In the genomic region with DNA sequence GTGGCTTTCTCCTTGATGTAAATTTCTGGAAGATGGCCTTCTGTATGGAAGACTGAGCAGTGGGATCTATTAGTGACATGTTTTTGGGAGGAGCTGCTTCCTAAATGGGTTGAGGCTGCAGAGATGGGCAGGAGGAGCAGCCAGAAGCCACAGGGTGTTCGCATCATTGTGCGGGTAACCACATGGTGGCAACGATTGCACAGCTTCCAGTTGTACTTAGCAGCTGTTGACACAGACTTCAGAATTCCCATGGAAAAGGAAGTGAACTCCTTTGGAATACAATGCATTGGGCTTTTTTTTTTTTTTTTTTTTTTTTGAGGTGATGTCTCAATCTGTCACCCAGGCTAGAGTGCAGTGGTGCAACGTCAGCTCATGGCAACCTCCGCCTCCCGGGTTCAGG, we compare ENCODE assay signal across 8 cellular contexts.
A peak's percentile ranks its signal among the peaks of the same experiment; 100 is the strongest.
DNase-seq lines count a peak whose midpoint lies in the region; ATAC-seq, FAIRE-seq and TF ChIP-seq lines count a peak whose summit lies in the region.

No MANE protein-coding gene starts in this region.

- no peak overlapping the region for H3K27ac Mint-ChIP-seq in astrocyte (ENCODE audit: unreplicated experiment)

- no peaks in the 10 kb centered on the region for H3K27me3 Mint-ChIP-seq in astrocyte (ENCODE audit: low read depth, unreplicated experiment)

- H3K36me3 ChIP-seq in astrocyte (ENCODE audit: insufficient read depth, low read length) = no peaks in the 10 kb centered on the region

- no peaks in the 10 kb centered on the region for H3K79me2 ChIP-seq in astrocyte (ENCODE audit: insufficient read depth, low read length)

- intact Hi-C loops in left colon (cut with DNase I, micrococcal nuclease) = no loop called here

- ATAC-seq in left colon (peak; percentile 36), GM21619 (IDR thresholded peaks at IDR 0.05; ENCODE audit: unreplicated experiment) (no peak), HG02571 (IDR thresholded peaks at IDR 0.05; ENCODE audit: unreplicated experiment) (no peak)

- H3K36me3 Mint-ChIP-seq in astrocyte (ENCODE audit: low read depth, unreplicated experiment) = no peaks in the 10 kb centered on the region

- FAIRE-seq in astrocyte (lab: Jason Lieb, UNC) = no peak

- H3K27me3 ChIP-seq in astrocyte (ENCODE audit: insufficient read depth, low read length) = no peaks in the 10 kb centered on the region

- no peaks in the 10 kb centered on the region for H3K9me3 Mint-ChIP-seq in astrocyte (ENCODE audit: unreplicated experiment)

- DNase-seq in COLO829 (ENCODE audit: low spot score) (peak; percentile 19), astrocyte (ENCODE audit: low read depth) (peak; percentile 54), left colon (no peak), T-helper 9 cell (no peak), GF-D8 (lab: John Stamatoyannopoulos, UW) (no peak)

- H3K4me2 ChIP-seq in astrocyte (ENCODE audit: low read length) = no peak overlapping the region

- no peak overlapping the region for H2AFZ ChIP-seq in astrocyte (ENCODE audit: low read depth, low read length)

- no peaks in the 10 kb centered on the region for H4K20me1 ChIP-seq in astrocyte (ENCODE audit: insufficient read depth, low read length)

- H3K27ac ChIP-seq in astrocyte (ENCODE audit: low read depth, low read length) = no peak overlapping the region

- TF ChIP-seq CTCF in LNCAP (IDR thresholded peaks at IDR 0.05) (peak; percentile 52), astrocyte (IDR thresholded peaks at IDR 0.05; ENCODE audit: insufficient read depth, low read depth, low read length) (no peak)

- no peak overlapping the region for H3K4me3 Mint-ChIP-seq in astrocyte (ENCODE audit: unreplicated experiment)

- H3K4me1 Mint-ChIP-seq in astrocyte (ENCODE audit: low read depth, unreplicated experiment) = peaks cover 21% of the 10 kb centered on the region

- H3K4me1 ChIP-seq in astrocyte (ENCODE audit: insufficient read depth, low read length) = no peaks in the 10 kb centered on the region

- no peak overlapping the region for H3K4me3 ChIP-seq in astrocyte (ENCODE audit: insufficient read depth, low read depth, low read length)

- H3K9ac ChIP-seq in astrocyte (ENCODE audit: low read length) = no peak overlapping the region

- no peaks in the 10 kb centered on the region for H3K9me3 ChIP-seq in astrocyte (ENCODE audit: insufficient read depth, low read depth, low read length)

Comparison
In these comparisons a context has a peak if more than half of its experiments do, and no peak if none do; other contexts are left out.
1. DNase-seq: peak in COLO829 (single experiment) and astrocyte (single experiment); none in left colon (0 of 2), T-helper 9 cell (single experiment) and GF-D8 (single experiment).